In the genomic region with DNA sequence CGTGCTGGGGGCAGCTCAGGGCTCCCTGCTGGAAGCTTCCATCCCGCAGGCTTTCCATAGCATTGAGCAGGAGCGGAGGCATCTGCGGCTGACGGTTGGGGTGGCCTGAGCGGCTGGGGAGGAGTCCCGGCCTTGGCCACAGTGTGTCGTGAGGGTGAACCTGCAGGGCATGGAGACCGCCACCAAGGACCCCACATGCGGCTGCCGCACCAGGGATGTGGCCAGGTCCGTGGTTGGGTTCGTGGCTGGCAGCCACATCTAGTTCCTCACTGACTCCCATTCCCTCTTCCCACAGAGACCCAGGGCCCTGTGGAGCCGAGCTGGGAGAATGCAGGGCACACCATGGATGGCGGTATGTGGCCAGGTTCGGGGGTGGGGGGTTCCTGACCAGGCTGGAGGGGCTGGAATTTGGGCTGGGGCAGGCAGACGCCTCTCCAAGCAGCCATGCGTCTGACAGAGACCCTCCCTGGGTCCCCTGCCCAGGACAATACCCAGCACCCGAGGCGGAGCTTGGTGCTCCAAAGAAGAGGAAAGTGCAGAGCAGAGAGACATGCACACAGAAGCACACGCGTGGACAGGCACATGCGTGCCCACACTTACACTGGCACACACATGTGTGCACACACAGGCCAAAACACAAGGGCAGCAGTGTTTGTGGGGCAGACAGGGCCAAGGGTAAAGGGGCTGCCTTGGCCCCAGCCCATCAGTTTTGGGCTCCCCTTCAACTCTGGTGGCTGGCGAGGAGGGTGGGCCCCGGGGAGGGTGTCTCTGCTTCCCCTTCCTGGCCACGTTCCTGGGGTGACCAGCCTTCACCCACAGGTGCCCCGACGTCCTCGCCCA, we compare ENCODE assay signal across 1 cellular context.
A peak's percentile ranks its signal among the peaks of the same experiment; 100 is the strongest.
TF ChIP-seq lines count a peak whose summit lies in the region.

No MANE protein-coding gene starts in this region.

TF ChIP-seq in HepG2, 621 proteins besides CTCF, POLR2A, EP300 and RAD21:
- TF ChIP-seq, protein P1, sequence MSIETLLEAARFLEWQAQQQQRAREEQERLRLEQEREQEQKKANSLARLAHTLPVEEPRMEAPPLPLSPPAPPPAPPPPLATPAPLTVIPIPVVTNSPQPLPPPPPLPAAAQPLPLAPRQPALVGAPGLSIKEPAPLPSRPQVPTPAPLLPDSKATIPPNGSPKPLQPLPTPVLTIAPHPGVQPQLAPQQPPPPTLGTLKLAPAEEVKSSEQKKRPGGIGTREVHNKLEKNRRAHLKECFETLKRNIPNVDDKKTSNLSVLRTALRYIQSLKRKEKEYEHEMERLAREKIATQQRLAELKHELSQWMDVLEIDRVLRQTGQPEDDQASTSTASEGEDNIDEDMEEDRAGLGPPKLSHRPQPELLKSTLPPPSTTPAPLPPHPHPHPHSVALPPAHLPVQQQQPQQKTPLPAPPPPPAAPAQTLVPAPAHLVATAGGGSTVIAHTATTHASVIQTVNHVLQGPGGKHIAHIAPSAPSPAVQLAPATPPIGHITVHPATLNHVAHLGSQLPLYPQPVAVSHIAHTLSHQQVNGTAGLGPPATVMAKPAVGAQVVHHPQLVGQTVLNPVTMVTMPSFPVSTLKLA (IDR thresholded peaks at IDR 0.05): peak; percentile 36; the same call in 1 of the 2 replicates
- no peak for TF ChIP-seq KMT2B (CRISPR knock-in tag; IDR thresholded peaks at IDR 0.05)
